Comparison of ENCODE assay signal across 8 cellular contexts in the genomic region with DNA sequence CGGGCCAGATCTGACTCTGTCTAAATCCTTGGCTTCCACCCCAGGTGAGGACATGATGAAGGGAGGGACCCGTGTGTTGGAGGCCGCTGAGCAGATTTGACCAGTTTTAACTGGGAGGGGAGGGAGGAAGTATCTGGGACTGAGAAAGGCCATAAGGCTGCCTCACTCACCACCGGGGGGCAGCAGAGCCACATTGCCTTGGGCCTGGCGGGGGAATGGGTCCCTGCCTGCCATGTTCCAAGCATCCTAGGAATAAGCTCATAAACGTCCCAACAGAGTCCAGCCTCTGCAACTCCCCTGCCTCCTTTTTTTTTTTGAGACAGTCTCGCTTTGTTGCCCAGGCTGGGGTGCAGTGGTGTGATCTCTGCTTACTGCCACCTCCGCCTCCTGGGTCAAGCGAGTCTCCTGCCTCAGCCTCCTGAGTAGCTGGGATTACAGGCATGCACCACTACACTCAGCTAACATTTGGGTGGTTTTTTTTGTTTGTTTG. TPM values are rescaled to one million over a fixed set of nuclear protein-coding genes. Genes with fewer than 3 reads are reported as not detected.
A peak's percentile ranks its signal among the peaks of the same experiment; 100 is the strongest.
DNase-seq lines count a peak whose midpoint lies in the region; ATAC-seq and TF ChIP-seq lines count a peak whose summit lies in the region.

No MANE protein-coding gene starts in this region.

- DNase-seq in AG09319 (ENCODE audit: extremely low read depth, low read depth), result peak; percentile 29
- DNase-seq in H4 (ENCODE audit: low spot score), result peak; percentile 84
- peak; percentile 66 to 84 for DNase-seq in NCI-H524 (lab: John Stamatoyannopoulos, UW)
- peak; percentile 75 to 84 for DNase-seq in activated CD4-positive, alpha-beta T cell treated with anti-CD3 and anti-CD28 coated beads for 4 hours
- peak; percentile 86 for DNase-seq in cerebellum (ENCODE audit: low spot score)
- peak; percentile 85 for DNase-seq in left lobe of liver (ENCODE audit: low spot score)
- DNase-seq in stimulated activated CD4-positive, alpha-beta T cell treated with anti-CD3 and anti-CD28 coated beads, Interleukin-4, amount 100 ng/mL, for 48 hours (ENCODE audit: low read depth in 2 of 2), result peak; percentile 72 to 78

- peak; percentile 50 for ATAC-seq in left lobe of liver
- ATAC-seq in GM21529 (IDR thresholded peaks at IDR 0.05; ENCODE audit: unreplicated experiment), result no peak

- peak; percentile 94 for TF ChIP-seq CTCF in AG09319 (IDR thresholded peaks at IDR 0.05; ENCODE audit: low read depth, low read length)

RNA-seq across cellular contexts. Expression of a gene that starts 15.5 kb away (rescaled TPM):
- 2.4 and 3.1 TPM in 2 replicates for total RNA-seq in H4 (2014; rRNA removed; shearing (Covaris generic))
- 3.5 TPM for total RNA-seq in cerebellum
- 18.4 TPM for total RNA-seq in left lobe of liver

RNA-seq across cellular contexts. Expression of a gene that starts 26.3 kb away (rescaled TPM):
- 2.4 TPM in 2 replicates for total RNA-seq in H4 (2014; rRNA removed; shearing (Covaris generic))
- total RNA-seq in cerebellum, result 0.18 TPM
- 0.25 TPM for total RNA-seq in left lobe of liver

RNA-seq across cellular contexts. Expression of a gene that starts 39.9 kb away (rescaled TPM):
- total RNA-seq in H4 (2014; rRNA removed; shearing (Covaris generic)), result 9.8 and 25.1 TPM in 2 replicates
- total RNA-seq in cerebellum (21.2 TPM), left lobe of liver (14.8 TPM)

Comparison
In these comparisons a context has a peak if more than half of its experiments do, and no peak if none do; other contexts are left out.
1. DNase-seq: peak in every context shown above with its lines; median percentile 86 in cerebellum; 85 in left lobe of liver; 84 in H4; 80 in activated CD4-positive, alpha-beta T cell treated with anti-CD3 and anti-CD28 coated beads for 4 hours; 75 in NCI-H524; 75 in stimulated activated CD4-positive, alpha-beta T cell treated with anti-CD3 and anti-CD28 coated beads, Interleukin-4, amount 100 ng/mL, for 48 hours; 29 in AG09319.